In the genomic region with DNA sequence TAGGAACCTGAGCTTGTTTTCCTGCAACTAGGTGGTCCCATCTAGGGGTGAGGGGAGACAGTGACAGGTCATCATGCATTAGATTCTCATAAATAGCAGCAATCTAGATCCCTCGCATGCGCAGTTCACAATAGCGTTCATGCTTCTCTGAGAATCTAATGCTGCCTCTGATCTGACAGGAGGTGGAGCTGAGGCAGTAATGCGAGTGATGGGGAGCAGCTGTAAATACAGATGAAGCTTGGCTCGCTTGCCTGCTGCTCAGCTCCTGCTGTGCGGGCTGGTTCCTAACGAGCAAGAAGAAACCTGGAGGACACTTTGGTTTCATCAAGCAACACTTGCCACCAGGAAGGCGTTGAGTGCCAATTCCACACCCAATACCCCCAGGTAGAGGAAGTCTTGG, we compare ENCODE assay signal across 24 cellular contexts.
"Had no signal": no experiment of that assay in that cellular context is flagged by ENCODE, and none has a peak within 500 bp of the region (broad histone marks: within the 10 kb centered on the region; RNA-seq: fewer than 3 reads in every experiment).

No MANE protein-coding gene starts in this region.

- H3K9me3 ChIP-seq: mucosa of descending colon had no signal

- H3K4me1 ChIP-seq: esophagus muscularis mucosa, foreskin keratinocyte, heart left ventricle, left ventricle myocardium inferior, parathyroid adenoma, tibial nerve had no signal

- H3K27ac ChIP-seq: esophagus muscularis mucosa, foreskin keratinocyte, heart left ventricle, left ventricle myocardium inferior, parathyroid adenoma, tibial nerve had no signal

- DNase-seq: activated CD4-positive, alpha-beta T cell treated with anti-CD3 and anti-CD28 coated beads for 4 hours; activated CD4-positive, alpha-beta T cell treated with anti-CD3 and anti-CD28 coated beads, Interleukin-2, amount 50 U/mL, for 4 hours; activated CD8-positive, alpha-beta memory T cell treated with anti-CD3 and anti-CD28 coated beads for 24 hours; activated CD8-positive, alpha-beta memory T cell treated with anti-CD3 and anti-CD28 coated beads, Interleukin-2, amount 50 U/mL, for 4 hours; activated gamma-delta T cell; activated naive CD4-positive, alpha-beta T cell treated with anti-CD3 and anti-CD28 coated beads, Interleukin-2, amount 10 ng/mL, durations not matched to agents 7 days and 5 days; activated T-cell treated with anti-CD3 and anti-CD28 coated beads, Interleukin-2, amount 50 U/mL, for 24 hours; amygdala; caudate nucleus; foreskin keratinocyte; heart left ventricle; hypothalamus; kidney glomerular epithelial cell; left ventricle myocardium inferior; mucosa of descending colon; occipital lobe; right cardiac atrium; stimulated activated CD4-positive, alpha-beta T cell treated with anti-CD3 and anti-CD28 coated beads, Interleukin-2, amount 100 ng/mL, for 48 hours; stimulated activated naive CD4-positive, alpha-beta T cell treated with Interleukin-2 at 50 U/mL for 16 hours had no signal

- ATAC-seq: foreskin keratinocyte, heart left ventricle, mucosa of descending colon, right cardiac atrium had no signal

- H3K27me3 Mint-ChIP-seq: activated T-cell treated with anti-CD3 and anti-CD28 coated beads, Interleukin-2, amount 50 U/mL, for 24 hours had no signal

- H3K27me3 ChIP-seq: esophagus muscularis mucosa, foreskin keratinocyte, heart left ventricle, tibial nerve had no signal

- H2AFZ ChIP-seq: parathyroid adenoma had no signal

- H3K4me1 Mint-ChIP-seq: neural crest cell had no signal

- H3K79me2 ChIP-seq: parathyroid adenoma had no signal

- H3K4me3 ChIP-seq: esophagus muscularis mucosa, heart left ventricle, left ventricle myocardium inferior, mucosa of descending colon, tibial nerve had no signal

- H3K36me3 ChIP-seq: esophagus muscularis mucosa, heart left ventricle, left ventricle myocardium inferior, tibial nerve had no signal

- H3K27ac Mint-ChIP-seq: activated naive CD4-positive, alpha-beta T cell treated with anti-CD3 and anti-CD28 coated beads, Interleukin-2, amount 10 ng/mL, durations not matched to agents 7 days and 5 days; dendritic cell treated with granulocyte-macrophage colony-stimulating factor and Interleukin-4, amounts not matched to agents 40 ng/mL and 50 ng/mL, for 4 days had no signal

- H3K4me3 Mint-ChIP-seq: activated naive CD4-positive, alpha-beta T cell treated with anti-CD3 and anti-CD28 coated beads, Interleukin-2, amount 10 ng/mL, durations not matched to agents 7 days and 5 days; activated T-cell treated with anti-CD3 and anti-CD28 coated beads, Interleukin-2, amount 50 U/mL, for 24 hours; dendritic cell treated with granulocyte-macrophage colony-stimulating factor and Interleukin-4, amounts not matched to agents 40 ng/mL and 50 ng/mL, for 4 days; neural crest cell had no signal

- H3K9ac ChIP-seq: parathyroid adenoma had no signal
